1 cellular context compared by ENCODE assay signal in the genomic region with DNA sequence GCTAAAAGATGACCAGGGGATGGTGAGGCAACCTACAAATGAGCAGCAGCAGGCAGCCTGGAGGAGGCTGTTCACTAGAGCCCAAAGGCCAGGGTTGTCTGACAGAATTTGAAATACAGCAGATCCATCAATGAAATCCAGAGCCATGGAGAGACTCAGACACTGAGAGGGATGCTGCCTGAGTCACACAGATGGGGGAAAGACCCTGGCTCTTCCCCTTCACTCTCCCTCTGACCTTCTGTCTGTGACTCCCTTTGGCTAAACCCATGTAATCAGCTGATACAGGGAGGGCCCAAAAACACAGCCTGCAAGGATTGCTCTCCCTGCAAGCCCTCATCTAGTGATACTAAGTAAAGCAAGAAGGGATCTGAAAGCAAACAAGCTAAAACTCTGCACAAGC.
TF ChIP-seq lines count a peak whose summit lies in the region.

No MANE protein-coding gene starts in this region.

TF ChIP-seq in IMR-90, 13 proteins besides CTCF, POLR2A, EP300 and RAD21 (continued from another document):
- no peak for TF ChIP-seq NFE2L2 (IDR thresholded peaks at IDR 0.05; ENCODE audit: low read depth, low read length)
- TF ChIP-seq, protein P1, sequence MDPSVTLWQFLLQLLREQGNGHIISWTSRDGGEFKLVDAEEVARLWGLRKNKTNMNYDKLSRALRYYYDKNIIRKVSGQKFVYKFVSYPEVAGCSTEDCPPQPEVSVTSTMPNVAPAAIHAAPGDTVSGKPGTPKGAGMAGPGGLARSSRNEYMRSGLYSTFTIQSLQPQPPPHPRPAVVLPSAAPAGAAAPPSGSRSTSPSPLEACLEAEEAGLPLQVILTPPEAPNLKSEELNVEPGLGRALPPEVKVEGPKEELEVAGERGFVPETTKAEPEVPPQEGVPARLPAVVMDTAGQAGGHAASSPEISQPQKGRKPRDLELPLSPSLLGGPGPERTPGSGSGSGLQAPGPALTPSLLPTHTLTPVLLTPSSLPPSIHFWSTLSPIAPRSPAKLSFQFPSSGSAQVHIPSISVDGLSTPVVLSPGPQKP (IDR thresholded peaks at IDR 0.05; ENCODE audit: borderline replicate concordance, low read depth, low read length), result no peak
- no peak for TF ChIP-seq SMC3 (IDR thresholded peaks at IDR 0.05; ENCODE audit: low read depth, low read length)
- TF ChIP-seq CHD1 (IDR thresholded peaks at IDR 0.05; ENCODE audit: low read depth, low read length), result no peak
- TF ChIP-seq MAFK (IDR thresholded peaks at IDR 0.05; ENCODE audit: low read depth, low read length), result no peak
- TF ChIP-seq RCOR1 (IDR thresholded peaks at IDR 0.05; ENCODE audit: insufficient replicate concordance, low read length), result no peak
